ENCODE assay signal across 2 cellular contexts in the genomic region with DNA sequence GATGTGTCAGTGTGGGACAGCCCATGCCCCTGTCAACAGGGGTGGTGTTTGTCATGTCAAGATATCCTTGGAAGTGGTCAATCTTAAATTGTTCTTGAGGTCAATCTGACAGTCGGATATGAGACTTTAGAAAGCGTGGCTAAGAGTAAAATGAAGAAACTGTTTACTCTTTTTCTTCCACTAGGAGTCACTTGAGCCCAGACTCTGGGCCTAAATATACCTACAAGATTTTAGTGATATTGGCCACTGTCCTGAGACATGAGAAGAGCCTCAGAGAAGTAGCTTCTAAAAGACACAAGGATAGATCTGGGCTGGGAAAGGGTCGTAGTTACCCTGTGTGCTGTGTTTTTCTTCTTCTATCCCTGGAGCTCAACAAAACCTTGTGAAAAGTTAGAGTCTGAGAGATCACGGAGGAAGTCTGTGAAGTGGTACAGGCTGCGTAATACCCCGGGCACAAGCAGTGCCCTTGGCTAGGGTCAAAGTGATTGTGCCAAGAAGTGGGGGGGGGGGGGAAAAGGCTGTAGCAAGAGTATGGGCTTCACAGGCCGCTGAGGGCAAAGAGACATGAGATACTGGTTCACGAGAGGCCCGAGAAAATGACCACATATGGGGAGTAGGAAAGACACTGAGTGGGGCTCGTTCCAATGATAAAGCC.
TF ChIP-seq lines count a peak whose summit lies in the region.

No MANE protein-coding gene starts in this region.

TF ChIP-seq in IMR-90, 13 proteins besides CTCF, POLR2A, EP300 and RAD21:
- TF ChIP-seq NFE2L2 (IDR thresholded peaks at IDR 0.05; ENCODE audit: low read depth, low read length) (no peak), MAFK (IDR thresholded peaks at IDR 0.05; ENCODE audit: low read depth, low read length) (no peak), SMC3 (IDR thresholded peaks at IDR 0.05; ENCODE audit: low read depth, low read length) (no peak), FOS (IDR thresholded peaks at IDR 0.05; ENCODE audit: low read depth, low read length) (no peak), RFX5 (IDR thresholded peaks at IDR 0.05; ENCODE audit: low read depth, low read length) (no peak), CEBPB (IDR thresholded peaks at IDR 0.05; ENCODE audit: low read depth, low read length) (no peak), BHLHE40 (IDR thresholded peaks at IDR 0.05; ENCODE audit: low read depth, low read length) (no peak), CHD1 (IDR thresholded peaks at IDR 0.05; ENCODE audit: low read depth, low read length) (no peak), MAZ (IDR thresholded peaks at IDR 0.05; ENCODE audit: borderline replicate concordance, low read depth, low read length) (no peak), MXI1 (IDR thresholded peaks at IDR 0.05; ENCODE audit: borderline replicate concordance, low read depth, low read length) (no peak)
- TF ChIP-seq, protein P1, sequence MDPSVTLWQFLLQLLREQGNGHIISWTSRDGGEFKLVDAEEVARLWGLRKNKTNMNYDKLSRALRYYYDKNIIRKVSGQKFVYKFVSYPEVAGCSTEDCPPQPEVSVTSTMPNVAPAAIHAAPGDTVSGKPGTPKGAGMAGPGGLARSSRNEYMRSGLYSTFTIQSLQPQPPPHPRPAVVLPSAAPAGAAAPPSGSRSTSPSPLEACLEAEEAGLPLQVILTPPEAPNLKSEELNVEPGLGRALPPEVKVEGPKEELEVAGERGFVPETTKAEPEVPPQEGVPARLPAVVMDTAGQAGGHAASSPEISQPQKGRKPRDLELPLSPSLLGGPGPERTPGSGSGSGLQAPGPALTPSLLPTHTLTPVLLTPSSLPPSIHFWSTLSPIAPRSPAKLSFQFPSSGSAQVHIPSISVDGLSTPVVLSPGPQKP (IDR thresholded peaks at IDR 0.05; ENCODE audit: borderline replicate concordance, low read depth, low read length): no peak
- TF ChIP-seq, protein P2, sequence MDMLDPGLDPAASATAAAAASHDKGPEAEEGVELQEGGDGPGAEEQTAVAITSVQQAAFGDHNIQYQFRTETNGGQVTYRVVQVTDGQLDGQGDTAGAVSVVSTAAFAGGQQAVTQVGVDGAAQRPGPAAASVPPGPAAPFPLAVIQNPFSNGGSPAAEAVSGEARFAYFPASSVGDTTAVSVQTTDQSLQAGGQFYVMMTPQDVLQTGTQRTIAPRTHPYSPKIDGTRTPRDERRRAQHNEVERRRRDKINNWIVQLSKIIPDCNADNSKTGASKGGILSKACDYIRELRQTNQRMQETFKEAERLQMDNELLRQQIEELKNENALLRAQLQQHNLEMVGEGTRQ (IDR thresholded peaks at IDR 0.05; ENCODE audit: low read depth, low read length): no peak

TF ChIP-seq in GM12878, 131 proteins besides CTCF, POLR2A, EP300 and RAD21:
- TF ChIP-seq, protein P3, sequence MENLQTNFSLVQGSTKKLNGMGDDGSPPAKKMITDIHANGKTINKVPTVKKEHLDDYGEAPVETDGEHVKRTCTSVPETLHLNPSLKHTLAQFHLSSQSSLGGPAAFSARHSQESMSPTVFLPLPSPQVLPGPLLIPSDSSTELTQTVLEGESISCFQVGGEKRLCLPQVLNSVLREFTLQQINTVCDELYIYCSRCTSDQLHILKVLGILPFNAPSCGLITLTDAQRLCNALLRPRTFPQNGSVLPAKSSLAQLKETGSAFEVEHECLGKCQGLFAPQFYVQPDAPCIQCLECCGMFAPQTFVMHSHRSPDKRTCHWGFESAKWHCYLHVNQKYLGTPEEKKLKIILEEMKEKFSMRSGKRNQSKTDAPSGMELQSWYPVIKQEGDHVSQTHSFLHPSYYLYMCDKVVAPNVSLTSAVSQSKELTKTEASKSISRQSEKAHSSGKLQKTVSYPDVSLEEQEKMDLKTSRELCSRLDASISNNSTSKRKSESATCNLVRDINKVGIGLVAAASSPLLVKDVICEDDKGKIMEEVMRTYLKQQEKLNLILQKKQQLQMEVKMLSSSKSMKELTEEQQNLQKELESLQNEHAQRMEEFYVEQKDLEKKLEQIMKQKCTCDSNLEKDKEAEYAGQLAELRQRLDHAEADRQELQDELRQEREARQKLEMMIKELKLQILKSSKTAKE (IDR thresholded peaks at IDR 0.05; ENCODE audit: low read depth, poor library complexity, severe bottlenecking): no peak
- TF ChIP-seq LARP7 (IDR thresholded peaks at IDR 0.05) (no peak), GABPA (IDR thresholded peaks at IDR 0.05; ENCODE audit: low read depth) (no peak), SMARCA5 (IDR thresholded peaks at IDR 0.05) (no peak), FOXM1 (IDR thresholded peaks at IDR 0.05; ENCODE audit: low read depth, low read length) (no peak), TCF3 (IDR thresholded peaks at IDR 0.05; ENCODE audit: borderline replicate concordance, insufficient read depth, low read depth, low read length) (no peak), ZNF217 (IDR thresholded peaks at IDR 0.05) (no peak), CEBPB (IDR thresholded peaks at IDR 0.05; ENCODE audit: borderline replicate concordance in 1 of 2, low read depth in 2 of 2, low read length in 2 of 2) (no peak)
- TF ChIP-seq, protein P4, sequence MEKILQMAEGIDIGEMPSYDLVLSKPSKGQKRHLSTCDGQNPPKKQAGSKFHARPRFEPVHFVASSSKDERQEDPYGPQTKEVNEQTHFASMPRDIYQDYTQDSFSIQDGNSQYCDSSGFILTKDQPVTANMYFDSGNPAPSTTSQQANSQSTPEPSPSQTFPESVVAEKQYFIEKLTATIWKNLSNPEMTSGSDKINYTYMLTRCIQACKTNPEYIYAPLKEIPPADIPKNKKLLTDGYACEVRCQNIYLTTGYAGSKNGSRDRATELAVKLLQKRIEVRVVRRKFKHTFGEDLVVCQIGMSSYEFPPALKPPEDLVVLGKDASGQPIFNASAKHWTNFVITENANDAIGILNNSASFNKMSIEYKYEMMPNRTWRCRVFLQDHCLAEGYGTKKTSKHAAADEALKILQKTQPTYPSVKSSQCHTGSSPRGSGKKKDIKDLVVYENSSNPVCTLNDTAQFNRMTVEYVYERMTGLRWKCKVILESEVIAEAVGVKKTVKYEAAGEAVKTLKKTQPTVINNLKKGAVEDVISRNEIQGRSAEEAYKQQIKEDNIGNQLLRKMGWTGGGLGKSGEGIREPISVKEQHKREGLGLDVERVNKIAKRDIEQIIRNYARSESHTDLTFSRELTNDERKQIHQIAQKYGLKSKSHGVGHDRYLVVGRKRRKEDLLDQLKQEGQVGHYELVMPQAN (conservative IDR thresholded peaks at IDR 0.05): no peak
- TF ChIP-seq, protein P5, sequence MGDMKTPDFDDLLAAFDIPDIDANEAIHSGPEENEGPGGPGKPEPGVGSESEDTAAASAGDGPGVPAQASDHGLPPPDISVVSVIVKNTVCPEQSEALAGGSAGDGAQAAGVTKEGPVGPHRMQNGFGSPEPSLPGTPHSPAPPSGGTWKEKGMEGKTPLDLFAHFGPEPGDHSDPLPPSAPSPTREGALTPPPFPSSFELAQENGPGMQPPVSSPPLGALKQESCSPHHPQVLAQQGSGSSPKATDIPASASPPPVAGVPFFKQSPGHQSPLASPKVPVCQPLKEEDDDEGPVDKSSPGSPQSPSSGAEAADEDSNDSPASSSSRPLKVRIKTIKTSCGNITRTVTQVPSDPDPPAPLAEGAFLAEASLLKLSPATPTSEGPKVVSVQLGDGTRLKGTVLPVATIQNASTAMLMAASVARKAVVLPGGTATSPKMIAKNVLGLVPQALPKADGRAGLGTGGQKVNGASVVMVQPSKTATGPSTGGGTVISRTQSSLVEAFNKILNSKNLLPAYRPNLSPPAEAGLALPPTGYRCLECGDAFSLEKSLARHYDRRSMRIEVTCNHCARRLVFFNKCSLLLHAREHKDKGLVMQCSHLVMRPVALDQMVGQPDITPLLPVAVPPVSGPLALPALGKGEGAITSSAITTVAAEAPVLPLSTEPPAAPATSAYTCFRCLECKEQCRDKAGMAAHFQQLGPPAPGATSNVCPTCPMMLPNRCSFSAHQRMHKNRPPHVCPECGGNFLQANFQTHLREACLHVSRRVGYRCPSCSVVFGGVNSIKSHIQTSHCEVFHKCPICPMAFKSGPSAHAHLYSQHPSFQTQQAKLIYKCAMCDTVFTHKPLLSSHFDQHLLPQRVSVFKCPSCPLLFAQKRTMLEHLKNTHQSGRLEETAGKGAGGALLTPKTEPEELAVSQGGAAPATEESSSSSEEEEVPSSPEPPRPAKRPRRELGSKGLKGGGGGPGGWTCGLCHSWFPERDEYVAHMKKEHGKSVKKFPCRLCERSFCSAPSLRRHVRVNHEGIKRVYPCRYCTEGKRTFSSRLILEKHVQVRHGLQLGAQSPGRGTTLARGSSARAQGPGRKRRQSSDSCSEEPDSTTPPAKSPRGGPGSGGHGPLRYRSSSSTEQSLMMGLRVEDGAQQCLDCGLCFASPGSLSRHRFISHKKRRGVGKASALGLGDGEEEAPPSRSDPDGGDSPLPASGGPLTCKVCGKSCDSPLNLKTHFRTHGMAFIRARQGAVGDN (IDR thresholded peaks at IDR 0.05): no peak
